30 cellular contexts compared by ENCODE assay signal in the genomic region with DNA sequence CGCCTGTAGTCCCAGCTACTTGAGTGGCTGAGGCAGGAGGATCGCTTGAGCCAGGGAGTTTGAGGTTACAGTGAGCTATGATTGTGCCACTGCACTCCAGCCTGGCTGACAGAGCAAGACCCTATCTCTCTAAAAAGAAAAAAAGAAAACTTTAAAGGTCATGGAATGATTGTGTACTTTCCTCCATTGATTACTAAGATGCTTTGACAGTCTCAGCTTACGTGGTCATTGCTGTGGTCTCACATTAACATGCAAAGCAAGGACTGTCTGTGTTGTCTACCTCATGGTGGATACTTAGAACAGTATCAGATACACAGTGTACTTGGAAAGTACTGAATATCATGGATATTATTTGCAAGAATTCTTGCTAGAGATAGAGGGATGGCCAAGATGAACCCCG. TPM values are rescaled to one million over a fixed set of nuclear protein-coding genes. Genes with fewer than 3 reads are reported as not detected.
DNase-seq lines count a peak whose midpoint lies in the region; ATAC-seq, FAIRE-seq and TF ChIP-seq lines count a peak whose summit lies in the region.
"Had no signal": no experiment of that assay in that cellular context is flagged by ENCODE, and none has a peak within 500 bp of the region (broad histone marks: within the 10 kb centered on the region; RNA-seq: fewer than 3 reads in every experiment).

No MANE protein-coding gene starts in this region.

- intact Hi-C loops in activated CD4-positive, alpha-beta T cell treated with anti-CD3 and anti-CD28 coated beads, Interleukin-2, amount 10 ng/mL, durations not matched to agents 24 days and 14 days (cut with micrococcal nuclease): no loop called here

- no peak overlapping the region for H3K4me3 Mint-ChIP-seq in activated CD4-positive, alpha-beta T cell treated with anti-CD3 and anti-CD28 coated beads, Interleukin-2, amount 10 ng/mL, durations not matched to agents 24 days and 14 days
- H3K4me3 Mint-ChIP-seq in activated naive CD8-positive, alpha-beta T cell treated with anti-CD3 and anti-CD28 coated beads, Interleukin-2, amount 50 U/mL, for 24 hours: no peak overlapping the region
- H3K4me3 Mint-ChIP-seq: CD14-positive monocyte; CD8-positive, alpha-beta memory T cell; IgD-negative memory B cell had no signal

- peaks cover 30% of the 10 kb centered on the region for H3K4me1 Mint-ChIP-seq in activated CD4-positive, alpha-beta T cell treated with anti-CD3 and anti-CD28 coated beads, Interleukin-2, amount 10 ng/mL, durations not matched to agents 24 days and 14 days
- H3K4me1 Mint-ChIP-seq in activated naive CD8-positive, alpha-beta T cell treated with anti-CD3 and anti-CD28 coated beads, Interleukin-2, amount 50 U/mL, for 24 hours: peaks cover 42% of the 10 kb centered on the region
- H3K4me1 Mint-ChIP-seq: IgD-negative memory B cell had no signal

- peaks cover 5% of the 10 kb centered on the region for H3K36me3 Mint-ChIP-seq in activated CD4-positive, alpha-beta T cell treated with anti-CD3 and anti-CD28 coated beads, Interleukin-2, amount 10 ng/mL, durations not matched to agents 24 days and 14 days (ENCODE audit: low read depth)
- peaks cover 5% of the 10 kb centered on the region for H3K36me3 Mint-ChIP-seq in activated naive CD8-positive, alpha-beta T cell treated with anti-CD3 and anti-CD28 coated beads, Interleukin-2, amount 50 U/mL, for 24 hours (ENCODE audit: low read depth)
- H3K36me3 Mint-ChIP-seq: CD8-positive, alpha-beta memory T cell; IgD-negative memory B cell had no signal

- FAIRE-seq in GM12891 (lab: Jason Lieb, UNC): peak; percentile 48
- FAIRE-seq: GM12878, GM19239, RCC 7860 had no signal

- ATAC-seq in activated naive CD8-positive, alpha-beta T cell treated with anti-CD3 and anti-CD28 coated beads, Interleukin-2, amount 50 U/mL, for 24 hours: peak; percentile 79
- peak; percentile 82 for ATAC-seq in stimulated activated naive CD8-positive, alpha-beta T cell treated with anti-CD3 and anti-CD28 coated beads, Interleukin-15, Interleukin-2, amounts not matched to agents 100 U/mL and 50 U/mL, for 24 hours
- no peak for ATAC-seq in GM18907 (IDR thresholded peaks at IDR 0.05; ENCODE audit: unreplicated experiment)
- ATAC-seq: GM12878, HCT116 had no signal

- H3K27ac Mint-ChIP-seq in activated CD4-positive, alpha-beta T cell treated with anti-CD3 and anti-CD28 coated beads, Interleukin-2, amount 10 ng/mL, durations not matched to agents 24 days and 14 days: peak overlapping the region; percentile 26
- peak overlapping the region; percentile 36 for H3K27ac Mint-ChIP-seq in activated naive CD8-positive, alpha-beta T cell treated with anti-CD3 and anti-CD28 coated beads, Interleukin-2, amount 50 U/mL, for 24 hours
- H3K27ac Mint-ChIP-seq: IgD-negative memory B cell had no signal

- H3K9me3 Mint-ChIP-seq in activated CD4-positive, alpha-beta T cell treated with anti-CD3 and anti-CD28 coated beads, Interleukin-2, amount 10 ng/mL, durations not matched to agents 24 days and 14 days: peaks cover 15% of the 10 kb centered on the region
- peaks cover 16% of the 10 kb centered on the region for H3K9me3 Mint-ChIP-seq in activated naive CD8-positive, alpha-beta T cell treated with anti-CD3 and anti-CD28 coated beads, Interleukin-2, amount 50 U/mL, for 24 hours
- H3K9me3 Mint-ChIP-seq: CD8-positive, alpha-beta memory T cell had no signal

- DNase-seq in activated CD4-positive, alpha-beta T cell treated with anti-CD3 and anti-CD28 coated beads, Interleukin-2, amount 10 ng/mL, durations not matched to agents 24 days and 14 days: no peak
- DNase-seq in activated CD4-positive, alpha-beta T cell treated with anti-CD3 and anti-CD28 coated beads, Interleukin-2, amount 50 U/mL, for 4 hours: no peak
- DNase-seq in GM12891 (ENCODE audit: insufficient read length, low spot score): no peak
- DNase-seq in activated naive CD8-positive, alpha-beta T cell treated with anti-CD3 and anti-CD28 coated beads, Interleukin-2, amount 50 U/mL, for 24 hours: no peak
- no peak for DNase-seq in stimulated activated naive CD8-positive, alpha-beta T cell treated with anti-CD3 and anti-CD28 coated beads, Interleukin-15, Interleukin-2, amounts not matched to agents 100 U/mL and 50 U/mL, for 24 hours
- no peak for DNase-seq in NCI-H510A treated with DMSO at 0.1 percent for 48 hours (lab: John Stamatoyannopoulos, UW)
- DNase-seq: 8988T; ACHN; BE2C; CD8-positive, alpha-beta memory T cell; DMS 273 treated with DMSO at 0.1 percent for 48 hours; DMS79; EL; GDM1; NCI-H1092; NCI-H1417 treated with DMSO at 0.1 percent for 48 hours; NCI-H187; NCI-H2081 treated with DMSO at 0.1 percent for 48 hours; NCI-H2171 treated with DMSO at 0.1 percent for 48 hours; NCI-H345; NCI-H524; NCI-H774; SIG-M5 had no signal

- H3K27me3 Mint-ChIP-seq in activated CD4-positive, alpha-beta T cell treated with anti-CD3 and anti-CD28 coated beads, Interleukin-2, amount 10 ng/mL, durations not matched to agents 24 days and 14 days: peaks cover 12% of the 10 kb centered on the region
- peaks cover 7% of the 10 kb centered on the region for H3K27me3 Mint-ChIP-seq in activated naive CD8-positive, alpha-beta T cell treated with anti-CD3 and anti-CD28 coated beads, Interleukin-2, amount 50 U/mL, for 24 hours

- TF ChIP-seq POLR2A in GM12891 (IDR thresholded peaks at IDR 0.05; ENCODE audit: low read depth, low read length): no peak

TF ChIP-seq in GM12891, 5 proteins besides CTCF, POLR2A, EP300 and RAD21:
- TF ChIP-seq SPI1 (IDR thresholded peaks at IDR 0.05; ENCODE audit: low read depth, low read length) (no peak), PAX5 (IDR thresholded peaks at IDR 0.05; ENCODE audit: insufficient read depth, low read length, severe bottlenecking) (no peak), POLR2AphosphoS5 (IDR thresholded peaks at IDR 0.05; ENCODE audit: low read depth, low read length) (no peak), TAF1 (IDR thresholded peaks at IDR 0.05; ENCODE audit: low read depth, low read length) (no peak), POU2F2 (IDR thresholded peaks at IDR 0.05; ENCODE audit: low read depth, low read length) (no peak)
TF ChIP-seq in GM12891: peak in this region for 0.

RNA-seq across cellular contexts. Expression of a gene that starts 14.0 kb away (rescaled TPM):
- 172 and 173 TPM in 2 replicates for total RNA-seq in activated CD4-positive, alpha-beta T cell treated with anti-CD3 and anti-CD28 coated beads, Interleukin-2, amount 10 ng/mL, durations not matched to agents 24 days and 14 days
- polyA plus RNA-seq in GM12891 (2012; ENCODE audit: low read depth, missing spikeins): 6.6 TPM

RNA-seq across cellular contexts. Expression of a gene that starts 36.5 kb away (rescaled TPM):
- 4.8 and 5.3 TPM in 2 replicates for total RNA-seq in activated CD4-positive, alpha-beta T cell treated with anti-CD3 and anti-CD28 coated beads, Interleukin-2, amount 10 ng/mL, durations not matched to agents 24 days and 14 days
- polyA plus RNA-seq in GM12891 (2012; ENCODE audit: low read depth, missing spikeins): 0.62 TPM
- polyA plus RNA-seq: CD8-positive, alpha-beta memory T cell; IgD-negative memory B cell had no signal

RNA-seq across cellular contexts. Expression of a gene that starts 53.4 kb away (rescaled TPM):
- 97.7 and 107 TPM in 2 replicates for total RNA-seq in activated CD4-positive, alpha-beta T cell treated with anti-CD3 and anti-CD28 coated beads, Interleukin-2, amount 10 ng/mL, durations not matched to agents 24 days and 14 days
- polyA plus RNA-seq in GM12891 (2012; ENCODE audit: low read depth, missing spikeins): 44.9 TPM

RNA-seq across cellular contexts. Expression of a gene that starts 55.5 kb away (rescaled TPM):
- 66.3 and 67.7 TPM in 2 replicates for total RNA-seq in activated CD4-positive, alpha-beta T cell treated with anti-CD3 and anti-CD28 coated beads, Interleukin-2, amount 10 ng/mL, durations not matched to agents 24 days and 14 days
- polyA plus RNA-seq in GM12891 (2012; ENCODE audit: low read depth, missing spikeins): 44.5 TPM
